Comparison of ENCODE assay signal across 10 cellular contexts in the genomic region with DNA sequence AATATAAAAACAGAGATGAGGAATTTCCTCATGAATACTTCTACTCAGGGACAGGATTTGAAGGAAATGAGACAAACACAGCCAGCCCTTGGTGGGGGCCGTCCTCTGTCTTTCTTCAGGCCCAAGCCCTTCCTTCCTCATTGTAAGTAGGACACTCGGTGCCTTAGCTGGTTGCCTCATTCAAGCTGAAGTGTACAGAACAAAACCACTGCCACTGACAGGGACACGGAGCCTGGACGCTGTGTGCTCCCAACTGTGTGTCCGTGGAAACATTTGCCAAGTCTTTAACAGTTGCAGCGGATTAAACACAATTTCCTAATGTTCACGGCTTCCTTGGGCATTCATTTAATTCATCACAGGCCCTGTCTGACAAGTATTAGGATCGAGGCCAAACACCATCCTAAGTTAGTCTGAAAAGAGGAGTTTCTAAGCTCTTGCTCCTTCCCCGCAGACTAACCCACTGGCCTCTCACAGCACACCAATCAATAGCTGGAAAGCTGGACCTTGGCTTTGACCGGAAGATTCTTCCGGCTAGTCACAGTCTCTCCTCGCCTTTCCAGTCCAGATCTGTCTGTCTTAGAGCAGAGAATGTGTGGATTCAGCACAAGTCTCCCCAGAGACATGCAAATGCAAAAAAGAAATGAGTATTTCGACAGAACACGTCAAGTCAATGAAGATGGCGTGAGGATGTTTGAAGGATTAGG.
DNase-seq lines count a peak whose midpoint lies in the region; ATAC-seq and TF ChIP-seq lines count a peak whose summit lies in the region.
"Had no signal": no experiment of that assay in that cellular context is flagged by ENCODE, and none has a peak within 500 bp of the region (broad histone marks: within the 10 kb centered on the region; RNA-seq: fewer than 3 reads in every experiment).

No MANE protein-coding gene starts in this region.

- no peaks in the 10 kb centered on the region for H3K27me3 Mint-ChIP-seq in activated T-cell treated with anti-CD3 and anti-CD28 coated beads, Interleukin-2, amount 50 U/mL, for 4 hours (ENCODE audit: low read depth)

- H3K9me3 ChIP-seq in liver (ENCODE audit: control insufficient read depth in 4 of 4, low read length in 3 of 4) (no peaks in the 10 kb centered on the region), spleen (no peaks in the 10 kb centered on the region)

- peak overlapping the region; percentile 22 to 43 for H3K27ac ChIP-seq in liver (ENCODE audit: low read depth in 1 of 2, low read length in 2 of 2)
- peak overlapping the region in 7 of 8 donors; percentile 17 to 85 (median 71) for H3K27ac ChIP-seq in spleen

- no peaks in the 10 kb centered on the region for H3K9me3 Mint-ChIP-seq in activated T-cell treated with anti-CD3 and anti-CD28 coated beads, Interleukin-2, amount 50 U/mL, for 4 hours

- peaks cover 9 to 39% (median 24%) of the 10 kb centered on the region in 4 donors for H3K4me1 ChIP-seq in liver (ENCODE audit: control insufficient read depth in 4 of 4, insufficient read depth in 4 of 4, low read length in 3 of 4)
- H3K4me1 ChIP-seq in spleen: peaks cover 0 to 60% (median 25%) of the 10 kb centered on the region in 6 donors

- TF ChIP-seq CTCF in liver (IDR thresholded peaks at IDR 0.05; ENCODE audit: low read depth, low read length, missing input control) (no peak), spleen (IDR thresholded peaks at IDR 0.05 in 8 of 11, conservative IDR thresholded peaks at IDR 0.05 in 3 of 11) (no peak)

- no peaks in the 10 kb centered on the region for H3K27me3 ChIP-seq in liver (ENCODE audit: control insufficient read depth in 4 of 4, insufficient read depth in 4 of 4, low read length in 3 of 4)
- no peaks in the 10 kb centered on the region for H3K27me3 ChIP-seq in spleen (replicated peaks in 1 of 7)

- H3K4me3 Mint-ChIP-seq in activated T-cell treated with anti-CD3 and anti-CD28 coated beads, Interleukin-2, amount 50 U/mL, for 4 hours: no peak overlapping the region

- TF ChIP-seq POLR2A in spleen (IDR thresholded peaks at IDR 0.05): no peak

- H3K36me3 Mint-ChIP-seq in activated T-cell treated with anti-CD3 and anti-CD28 coated beads, Interleukin-2, amount 50 U/mL, for 4 hours (ENCODE audit: insufficient read depth): no peaks in the 10 kb centered on the region

- H3K9ac ChIP-seq in liver (ENCODE audit: low read depth in 1 of 2, low read length in 2 of 2): no peak overlapping the region

- intact Hi-C loops in spleen (cut with DNase I; ENCODE audit: low total_unique reads): no loop called here

- peak; percentile 14 to 43 for TF ChIP-seq RAD21 in liver (IDR thresholded peaks at IDR 0.05)

- no peak overlapping the region for H3K4me3 ChIP-seq in liver (ENCODE audit: low read depth in 1 of 3, low read length in 3 of 3)
- no peak overlapping the region for H3K4me3 ChIP-seq in spleen

- no peaks in the 10 kb centered on the region for H3K36me3 ChIP-seq in liver (ENCODE audit: control insufficient read depth in 4 of 4, insufficient read depth in 3 of 4, low read depth in 1 of 4, low read length in 3 of 4)
- no peaks in the 10 kb centered on the region for H3K36me3 ChIP-seq in spleen

- H3K4me1 Mint-ChIP-seq in activated T-cell treated with anti-CD3 and anti-CD28 coated beads, Interleukin-2, amount 50 U/mL, for 4 hours (ENCODE audit: low read depth): peaks cover 12% of the 10 kb centered on the region

- no peak for ATAC-seq in activated T-cell treated with anti-CD3 and anti-CD28 coated beads, Interleukin-2, amount 50 U/mL, for 4 hours

- DNase-seq in KBM-7 (peak; percentile 12), cerebellar cortex (ENCODE audit: low spot score) (peak; percentile 17), spleen (peak; percentile 77), NCI-H446 (lab: John Stamatoyannopoulos, UW) (no peak), DMS79 treated with DMSO at 0.1 percent for 48 hours (lab: John Stamatoyannopoulos, UW) (no peak)
- DNase-seq in activated CD8-positive, alpha-beta memory T cell treated with anti-CD3 and anti-CD28 coated beads, Interleukin-2, amount 50 U/mL, for 48 hours: no peak
- no peak for DNase-seq in activated T-cell treated with anti-CD3 and anti-CD28 coated beads, Interleukin-2, amount 50 U/mL, for 4 hours
- DNase-seq: activated CD8-positive, alpha-beta memory T cell treated with anti-CD3 and anti-CD28 coated beads for 24 hours; DND-41 had no signal

- in situ Hi-C loops in KBM-7 (cut with MboI; ENCODE audit: low pct_unique_long_range_greater_than_20kb, low sequenced_read_pairs): no loop called here

- WGBS in liver: 38% methylated on average over 15 of the region's 15 CpGs
- 47 to 68% (median 54%) methylated on average over 14 to 15 of the region's 15 CpGs for WGBS in spleen, 5 donors

TF ChIP-seq in liver, 16 proteins besides CTCF, POLR2A, EP300 and RAD21:
- TF ChIP-seq, protein P1, sequence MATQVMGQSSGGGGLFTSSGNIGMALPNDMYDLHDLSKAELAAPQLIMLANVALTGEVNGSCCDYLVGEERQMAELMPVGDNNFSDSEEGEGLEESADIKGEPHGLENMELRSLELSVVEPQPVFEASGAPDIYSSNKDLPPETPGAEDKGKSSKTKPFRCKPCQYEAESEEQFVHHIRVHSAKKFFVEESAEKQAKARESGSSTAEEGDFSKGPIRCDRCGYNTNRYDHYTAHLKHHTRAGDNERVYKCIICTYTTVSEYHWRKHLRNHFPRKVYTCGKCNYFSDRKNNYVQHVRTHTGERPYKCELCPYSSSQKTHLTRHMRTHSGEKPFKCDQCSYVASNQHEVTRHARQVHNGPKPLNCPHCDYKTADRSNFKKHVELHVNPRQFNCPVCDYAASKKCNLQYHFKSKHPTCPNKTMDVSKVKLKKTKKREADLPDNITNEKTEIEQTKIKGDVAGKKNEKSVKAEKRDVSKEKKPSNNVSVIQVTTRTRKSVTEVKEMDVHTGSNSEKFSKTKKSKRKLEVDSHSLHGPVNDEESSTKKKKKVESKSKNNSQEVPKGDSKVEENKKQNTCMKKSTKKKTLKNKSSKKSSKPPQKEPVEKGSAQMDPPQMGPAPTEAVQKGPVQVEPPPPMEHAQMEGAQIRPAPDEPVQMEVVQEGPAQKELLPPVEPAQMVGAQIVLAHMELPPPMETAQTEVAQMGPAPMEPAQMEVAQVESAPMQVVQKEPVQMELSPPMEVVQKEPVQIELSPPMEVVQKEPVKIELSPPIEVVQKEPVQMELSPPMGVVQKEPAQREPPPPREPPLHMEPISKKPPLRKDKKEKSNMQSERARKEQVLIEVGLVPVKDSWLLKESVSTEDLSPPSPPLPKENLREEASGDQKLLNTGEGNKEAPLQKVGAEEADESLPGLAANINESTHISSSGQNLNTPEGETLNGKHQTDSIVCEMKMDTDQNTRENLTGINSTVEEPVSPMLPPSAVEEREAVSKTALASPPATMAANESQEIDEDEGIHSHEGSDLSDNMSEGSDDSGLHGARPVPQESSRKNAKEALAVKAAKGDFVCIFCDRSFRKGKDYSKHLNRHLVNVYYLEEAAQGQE (IDR thresholded peaks at IDR 0.05): peak; percentile 36
- TF ChIP-seq JUND (IDR thresholded peaks at IDR 0.05) (no peak), HNF4A (conservative IDR thresholded peaks at IDR 0.05) (peak; percentile 40 to 54), FOXA2 (IDR thresholded peaks at IDR 0.05) (no peak), HNF4G (IDR thresholded peaks at IDR 0.05) (no peak), GABPA (IDR thresholded peaks at IDR 0.05 in 1 of 2, conservative IDR thresholded peaks at IDR 0.05 in 1 of 2) (no peak), YY1 (IDR thresholded peaks at IDR 0.05) (peak; percentile 45), NR2F2 (IDR thresholded peaks at IDR 0.05) (no peak), TAF1 (conservative IDR thresholded peaks at IDR 0.05) (no peak), SP1 (IDR thresholded peaks at IDR 0.05) (peak; percentile 43), EGR1 (IDR thresholded peaks at IDR 0.05; ENCODE audit: low read depth in 2 of 2) (no peak), RXRA (IDR thresholded peaks at IDR 0.05) (peak; percentile 39), FOXA1 (IDR thresholded peaks at IDR 0.05) (no peak)
- TF ChIP-seq, protein P2, sequence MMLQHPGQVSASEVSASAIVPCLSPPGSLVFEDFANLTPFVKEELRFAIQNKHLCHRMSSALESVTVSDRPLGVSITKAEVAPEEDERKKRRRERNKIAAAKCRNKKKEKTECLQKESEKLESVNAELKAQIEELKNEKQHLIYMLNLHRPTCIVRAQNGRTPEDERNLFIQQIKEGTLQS (IDR thresholded peaks at IDR 0.05): no peak
- TF ChIP-seq, protein P3, sequence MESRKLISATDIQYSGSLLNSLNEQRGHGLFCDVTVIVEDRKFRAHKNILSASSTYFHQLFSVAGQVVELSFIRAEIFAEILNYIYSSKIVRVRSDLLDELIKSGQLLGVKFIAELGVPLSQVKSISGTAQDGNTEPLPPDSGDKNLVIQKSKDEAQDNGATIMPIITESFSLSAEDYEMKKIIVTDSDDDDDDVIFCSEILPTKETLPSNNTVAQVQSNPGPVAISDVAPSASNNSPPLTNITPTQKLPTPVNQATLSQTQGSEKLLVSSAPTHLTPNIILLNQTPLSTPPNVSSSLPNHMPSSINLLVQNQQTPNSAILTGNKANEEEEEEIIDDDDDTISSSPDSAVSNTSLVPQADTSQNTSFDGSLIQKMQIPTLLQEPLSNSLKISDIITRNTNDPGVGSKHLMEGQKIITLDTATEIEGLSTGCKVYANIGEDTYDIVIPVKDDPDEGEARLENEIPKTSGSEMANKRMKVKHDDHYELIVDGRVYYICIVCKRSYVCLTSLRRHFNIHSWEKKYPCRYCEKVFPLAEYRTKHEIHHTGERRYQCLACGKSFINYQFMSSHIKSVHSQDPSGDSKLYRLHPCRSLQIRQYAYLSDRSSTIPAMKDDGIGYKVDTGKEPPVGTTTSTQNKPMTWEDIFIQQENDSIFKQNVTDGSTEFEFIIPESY (IDR thresholded peaks at IDR 0.05): peak; percentile 31
- TF ChIP-seq, protein P4, sequence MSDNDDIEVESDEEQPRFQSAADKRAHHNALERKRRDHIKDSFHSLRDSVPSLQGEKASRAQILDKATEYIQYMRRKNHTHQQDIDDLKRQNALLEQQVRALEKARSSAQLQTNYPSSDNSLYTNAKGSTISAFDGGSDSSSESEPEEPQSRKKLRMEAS (IDR thresholded peaks at IDR 0.05): peak; percentile 42
TF ChIP-seq in liver: peak in this region for 7.

Comparison
In these comparisons a context has a peak if more than half of its experiments do, and no peak if none do; other contexts are left out.
1. DNase-seq: peak in KBM-7 (single experiment), cerebellar cortex (single experiment) and spleen (single experiment); none in activated CD8-positive, alpha-beta memory T cell treated with anti-CD3 and anti-CD28 coated beads, Interleukin-2, amount 50 U/mL, for 48 hours (single experiment), activated T-cell treated with anti-CD3 and anti-CD28 coated beads, Interleukin-2, amount 50 U/mL, for 4 hours (single experiment), NCI-H446 (0 of 2) and DMS79 treated with DMSO at 0.1 percent for 48 hours (single experiment).